ENCODE assay signal across 15 cellular contexts in the genomic region with DNA sequence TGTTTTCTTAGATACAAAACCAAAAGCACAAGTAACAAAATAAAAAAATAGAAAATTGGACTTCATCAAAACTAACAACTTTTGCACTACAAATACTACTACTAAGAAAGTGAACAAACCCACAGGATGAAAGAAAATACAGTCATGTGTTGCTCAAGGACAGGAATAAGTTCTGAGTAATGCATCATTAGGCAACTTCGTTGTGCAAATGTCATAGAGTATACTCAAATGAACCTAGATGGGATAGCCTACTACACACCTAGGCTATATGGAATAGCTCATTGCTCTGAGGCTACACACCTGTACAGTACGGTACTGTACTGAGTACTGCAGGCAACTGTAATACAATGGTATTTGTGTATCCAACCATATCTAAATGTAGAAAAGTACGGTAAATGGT.
A peak's percentile ranks its signal among the peaks of the same experiment; 100 is the strongest.
DNase-seq lines count a peak whose midpoint lies in the region; ATAC-seq, FAIRE-seq and TF ChIP-seq lines count a peak whose summit lies in the region.
"Had no signal": no experiment of that assay in that cellular context is flagged by ENCODE, and none has a peak within 500 bp of the region (broad histone marks: within the 10 kb centered on the region; RNA-seq: fewer than 3 reads in every experiment).

No MANE protein-coding gene starts in this region.

- H3K27me3 Mint-ChIP-seq in activated B cell treated with CpG ODN at 0.5 μM for 24 hours (no peaks in the 10 kb centered on the region), immature natural killer cell (ENCODE audit: low read depth in 3 of 3) (peaks cover 0 to 5% (median 0%) of the 10 kb centered on the region in 3 donors)

- 0 out of 3 replicates have a peak overlapping the region, but pooled peaks have one; percentile 1 for H3K4me2 ChIP-seq in A549

- CTCF ChIA-PET in A549 (lab: Yijun Ruan, JAX) (interaction anchor here (1.3 to 1.4 kb wide), 2 partner anchors 18 to 26 kb away, joined by 3 to 4 read pairs; no protein-coding TSS in a partner anchor), activated B cell treated with CpG ODN at 0.5 μM for 24 hours (lab: Charles Lee) (no interaction called here)

- peaks cover 65% of the 10 kb centered on the region for H3K4me1 Mint-ChIP-seq in activated B cell treated with CpG ODN at 0.5 μM for 24 hours
- H3K4me1 Mint-ChIP-seq in immature natural killer cell: peaks cover 55 to 77% of the 10 kb centered on the region in 2 donors

- TF ChIP-seq RAD21 in A549 (conservative IDR thresholded peaks at IDR 0.05 in 1 of 2, IDR thresholded peaks at IDR 0.05 in 1 of 2): no peak

- WGBS in A549 (ENCODE audit: missing lambda C conversion rate): 76% methylated on average over 3 of the region's 3 CpGs
- 59 to 66% methylated on average over 3 of the region's 3 CpGs for WGBS in esophagus squamous epithelium, 2 donors

- peaks cover 0 to 33% (median 0%) of the 10 kb centered on the region in 3 donors for H3K36me3 ChIP-seq in esophagus squamous epithelium
- H3K36me3 ChIP-seq: HAP-1 had no signal

- H3K27ac ChIP-seq in A549 (no peak overlapping the region), HL-60 (replicated peaks) (peak overlapping the region; percentile 51), esophagus squamous epithelium (peak overlapping the region in 1 of 4 donors; percentile 55)
- H3K27ac ChIP-seq: C4-2B had no signal

- no peak overlapping the region for H3K4me3 ChIP-seq in A549
- no peak overlapping the region for H3K4me3 ChIP-seq in HL-60 (replicated peaks; ENCODE audit: insufficient read depth, low read length)
- no peak overlapping the region for H3K4me3 ChIP-seq in esophagus squamous epithelium
- H3K4me3 ChIP-seq: HAP-1, skin epidermis had no signal

- H3K4me1 ChIP-seq in A549 (peaks cover 26% of the 10 kb centered on the region; the same call in 2 of the 3 replicates), esophagus squamous epithelium (peaks cover 0 to 50% (median 15%) of the 10 kb centered on the region in 3 donors)
- H3K4me1 ChIP-seq: HAP-1 had no signal

- TF ChIP-seq POLR2A in A549 (IDR thresholded peaks at IDR 0.05; ENCODE audit: low read length) (no peak), esophagus squamous epithelium (IDR thresholded peaks at IDR 0.05) (no peak)

- H3K4me3 Mint-ChIP-seq in activated B cell treated with CpG ODN at 0.5 μM for 24 hours: no peak overlapping the region
- no peak overlapping the region for H3K4me3 Mint-ChIP-seq in immature natural killer cell

- TF ChIP-seq EP300 in A549 (IDR thresholded peaks at IDR 0.05): no peak

- DNase-seq in A549 (ENCODE audit: low read depth in 1 of 2, low spot score in 1 of 2) (no peak), HL-60 (ENCODE audit: low read depth in 1 of 2, low spot score in 1 of 2) (peak in 1 of 2 experiments; percentile 72), activated B cell treated with CpG ODN at 0.5 μM for 24 hours (no peak), immature natural killer cell (no peak), SHP77 treated with DMSO at 0.1 percent for 48 hours (lab: John Stamatoyannopoulos, UW) (no peak), left ventricle myocardium superior (no peak), esophagus squamous epithelium (lab: John Stamatoyannopoulos, UW) (no peak)
- DNase-seq: activated effector memory CD4-positive, alpha-beta T cell treated with anti-CD3 and anti-CD28 coated beads, Interleukin-2, amount 50 U/mL, for 16 hours; NCI-H2029 had no signal

- intact Hi-C loops in activated B cell treated with CpG ODN at 0.5 μM for 24 hours (cut with micrococcal nuclease): no loop called here
- intact Hi-C loops in left ventricle myocardium superior (cut with micrococcal nuclease): no loop called here
- intact Hi-C loops in esophagus squamous epithelium (cut with DNase I): no loop called here

- H3K9me3 Mint-ChIP-seq in activated B cell treated with CpG ODN at 0.5 μM for 24 hours: no peaks in the 10 kb centered on the region
- H3K9me3 Mint-ChIP-seq in immature natural killer cell: no peaks in the 10 kb centered on the region

- H3K36me3 Mint-ChIP-seq in activated B cell treated with CpG ODN at 0.5 μM for 24 hours (ENCODE audit: low read depth) (peaks cover 52% of the 10 kb centered on the region), immature natural killer cell (peaks cover 0 to 17% (median 6%) of the 10 kb centered on the region in 3 donors)

- ATAC-seq in A549 (peak in 1 of 2 experiments; percentile 29; a peak in 1 of 6 replicates), activated B cell treated with CpG ODN at 0.5 μM for 24 hours (ENCODE audit: low read depth) (no peak), left ventricle myocardium superior (no peak), HG02798 (IDR thresholded peaks at IDR 0.05; ENCODE audit: poor library complexity, unreplicated experiment) (no peak)
- ATAC-seq: left lobe of liver had no signal

- TF ChIP-seq CTCF in A549 (IDR thresholded peaks at IDR 0.05): no peak
- TF ChIP-seq CTCF in HL-60 (IDR thresholded peaks at IDR 0.05; ENCODE audit: insufficient read depth, low read length): no peak
- no peak for TF ChIP-seq CTCF in activated B cell treated with CpG ODN at 0.5 μM for 24 hours (IDR thresholded peaks at IDR 0.05)
- TF ChIP-seq CTCF in esophagus squamous epithelium (IDR thresholded peaks at IDR 0.05): no peak

- FAIRE-seq in A549 (lab: Jason Lieb, UNC): no peak
- FAIRE-seq: GM18507 had no signal

- POLR2A ChIA-PET in A549 (lab: Yijun Ruan, JAX): no interaction called here
- POLR2A ChIA-PET in activated B cell treated with CpG ODN at 0.5 μM for 24 hours (lab: Charles Lee): interaction anchor here (1.1 kb wide), 1 partner anchor 26 kb away, joined by 3 read pairs; no protein-coding TSS in a partner anchor

- H3K9me3 ChIP-seq in A549: no peaks in the 10 kb centered on the region
- no peaks in the 10 kb centered on the region for H3K9me3 ChIP-seq in esophagus squamous epithelium
- H3K9me3 ChIP-seq: HAP-1 had no signal

- H3K27me3 ChIP-seq in HL-60 (ENCODE audit: insufficient read depth, poor library complexity, severe bottlenecking) (no peaks in the 10 kb centered on the region), esophagus squamous epithelium (no peaks in the 10 kb centered on the region)

- H3K27ac Mint-ChIP-seq in activated B cell treated with CpG ODN at 0.5 μM for 24 hours (peak overlapping the region; percentile 38), immature natural killer cell (peak overlapping the region; percentile 4 to 82 (median 58))

TF ChIP-seq in A549, 52 proteins besides CTCF, POLR2A, EP300 and RAD21:
- peak in 1 of 2 experiments; percentile 18; a peak in 2 of 4 replicates for TF ChIP-seq CEBPB (IDR thresholded peaks at IDR 0.05)
- TF ChIP-seq SMC3 (IDR thresholded peaks at IDR 0.05): no peak
- TF ChIP-seq FOSL2 (IDR thresholded peaks at IDR 0.05): no peak
- peak; percentile 39; the same call in 1 of the 2 replicates for TF ChIP-seq FOSL2 (CRISPR knock-in tag; IDR thresholded peaks at IDR 0.05)
TF ChIP-seq in A549: peak in this region for 2.
